ENCODE assay signal across 30 cellular contexts in the genomic region with DNA sequence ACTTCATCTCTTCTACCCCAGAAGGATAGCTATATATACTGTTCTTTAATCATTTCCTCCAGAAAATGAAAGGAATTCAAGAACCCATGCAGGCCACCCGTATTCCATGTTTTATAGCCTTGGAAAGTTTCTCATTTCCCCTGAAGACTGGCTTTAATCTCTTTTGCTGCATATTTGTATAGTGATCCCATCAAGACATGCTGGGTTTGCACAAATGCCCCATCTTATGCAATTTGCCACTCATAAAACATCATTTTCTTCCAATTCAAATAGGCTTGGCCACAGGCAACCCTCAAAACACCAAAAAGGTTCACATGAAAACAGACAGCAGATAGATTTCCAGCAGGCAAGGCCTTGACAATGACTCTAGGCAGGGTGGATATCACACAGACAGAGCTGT. TPM values are rescaled to one million over a fixed set of nuclear protein-coding genes. Genes with fewer than 3 reads are reported as not detected.
A peak's percentile ranks its signal among the peaks of the same experiment; 100 is the strongest.
DNase-seq lines count a peak whose midpoint lies in the region; ATAC-seq, FAIRE-seq and TF ChIP-seq lines count a peak whose summit lies in the region.
"Had no signal": no experiment of that assay in that cellular context is flagged by ENCODE, and none has a peak within 500 bp of the region (broad histone marks: within the 10 kb centered on the region; RNA-seq: fewer than 3 reads in every experiment).

No MANE protein-coding gene starts in this region.

- no peak for TF ChIP-seq POLR2A in GM18505 (IDR thresholded peaks at IDR 0.05; ENCODE audit: borderline replicate concordance, extremely low read depth, insufficient read depth, insufficient read length)

- no peaks in the 10 kb centered on the region for H3K9me3 ChIP-seq in small intestine (ENCODE audit: control insufficient read depth, low read depth)
- H3K9me3 ChIP-seq: MG63, neutrophil, SK-N-SH, upper lobe of left lung had no signal

- peaks cover 14 to 21% of the 10 kb centered on the region in 2 donors for H3K36me3 ChIP-seq in small intestine (ENCODE audit: control insufficient read depth in 2 of 2, insufficient read depth in 2 of 2, low read length in 2 of 2)

- no peaks in the 10 kb centered on the region for H3K27me3 ChIP-seq in small intestine (ENCODE audit: control insufficient read depth in 2 of 2, insufficient read depth in 2 of 2, low read length in 2 of 2)
- H3K27me3 ChIP-seq: MG63, neutrophil, upper lobe of left lung had no signal

- no peak overlapping the region for H3K4me3 Mint-ChIP-seq in activated T-cell treated with anti-CD3 and anti-CD28 coated beads, Interleukin-2, amount 50 U/mL, for 24 hours
- no peak overlapping the region for H3K4me3 Mint-ChIP-seq in activated T-helper 1 cell treated with anti-CD3 and anti-CD28 coated beads, Interleukin-12 subunit alpha, Interleukin-12 subunit beta, Interleukin-2, Interleukin-4 antibody, amounts not matched to agents 30 ng/mL and 10 ng/mL and 1 ng/mL, durations not matched to agents 14 hours and 24 hours and 36 hours
- H3K4me3 Mint-ChIP-seq: activated B cell treated with CpG ODN at 0.5 μM for 24 hours; activated CD8-positive, alpha-beta T cell treated with anti-CD3 and anti-CD28 coated beads for 36 hours; central memory CD8-positive, alpha-beta T cell; stimulated activated naive CD8-positive, alpha-beta T cell treated with anti-CD3 and anti-CD28 coated beads, Interleukin-15, Interleukin-2, amounts not matched to agents 100 ng/mL and 50 ng/mL, for 24 hours had no signal

- no peak for FAIRE-seq in small intestine (lab: Jason Lieb, UNC)
- FAIRE-seq: astrocyte, H1, K562 had no signal

- ATAC-seq in GM18505 (IDR thresholded peaks at IDR 0.05; ENCODE audit: unreplicated experiment) = no peak
- ATAC-seq: activated CD8-positive, alpha-beta T cell treated with anti-CD3 and anti-CD28 coated beads for 36 hours; activated naive CD4-positive, alpha-beta T cell treated with anti-CD3 and anti-CD28 coated beads, Interleukin-2, amount 50 U/mL, for 72 hours; K562 had no signal

- H3K27ac Mint-ChIP-seq in activated T-cell treated with anti-CD3 and anti-CD28 coated beads, Interleukin-2, amount 50 U/mL, for 24 hours = peak overlapping the region; percentile 18
- peak overlapping the region; percentile 27 for H3K27ac Mint-ChIP-seq in activated T-helper 1 cell treated with anti-CD3 and anti-CD28 coated beads, Interleukin-12 subunit alpha, Interleukin-12 subunit beta, Interleukin-2, Interleukin-4 antibody, amounts not matched to agents 30 ng/mL and 10 ng/mL and 1 ng/mL, durations not matched to agents 14 hours and 24 hours and 36 hours
- H3K27ac Mint-ChIP-seq: activated B cell treated with CpG ODN at 0.5 μM for 24 hours; activated CD8-positive, alpha-beta T cell treated with anti-CD3 and anti-CD28 coated beads for 36 hours; stimulated activated naive CD8-positive, alpha-beta T cell treated with anti-CD3 and anti-CD28 coated beads, Interleukin-15, Interleukin-2, amounts not matched to agents 100 ng/mL and 50 ng/mL, for 24 hours had no signal

- H3K4me3 ChIP-seq in fibroblast of villous mesenchyme (ENCODE audit: low read depth, low read length) (no peak overlapping the region), small intestine (ENCODE audit: low read depth in 1 of 2, low read length in 2 of 2) (no peak overlapping the region)
- H3K4me3 ChIP-seq: K562, MG63, upper lobe of left lung had no signal

- no peaks in the 10 kb centered on the region for H3K27me3 Mint-ChIP-seq in activated T-cell treated with anti-CD3 and anti-CD28 coated beads, Interleukin-2, amount 50 U/mL, for 24 hours
- no peaks in the 10 kb centered on the region for H3K27me3 Mint-ChIP-seq in activated T-helper 1 cell treated with anti-CD3 and anti-CD28 coated beads, Interleukin-12 subunit alpha, Interleukin-12 subunit beta, Interleukin-2, Interleukin-4 antibody, amounts not matched to agents 30 ng/mL and 10 ng/mL and 1 ng/mL, durations not matched to agents 14 hours and 24 hours and 36 hours (ENCODE audit: insufficient read depth)
- H3K27me3 Mint-ChIP-seq: activated B cell treated with CpG ODN at 0.5 μM for 24 hours; activated CD8-positive, alpha-beta T cell treated with anti-CD3 and anti-CD28 coated beads for 36 hours; central memory CD8-positive, alpha-beta T cell; stimulated activated naive CD8-positive, alpha-beta T cell treated with anti-CD3 and anti-CD28 coated beads, Interleukin-15, Interleukin-2, amounts not matched to agents 100 ng/mL and 50 ng/mL, for 24 hours had no signal

- peaks cover 97% of the 10 kb centered on the region for H3K36me3 Mint-ChIP-seq in activated T-cell treated with anti-CD3 and anti-CD28 coated beads, Interleukin-2, amount 50 U/mL, for 24 hours (ENCODE audit: low read depth)
- peaks cover 54% of the 10 kb centered on the region for H3K36me3 Mint-ChIP-seq in activated T-helper 1 cell treated with anti-CD3 and anti-CD28 coated beads, Interleukin-12 subunit alpha, Interleukin-12 subunit beta, Interleukin-2, Interleukin-4 antibody, amounts not matched to agents 30 ng/mL and 10 ng/mL and 1 ng/mL, durations not matched to agents 14 hours and 24 hours and 36 hours (ENCODE audit: low read depth)

- H3K4me1 ChIP-seq in small intestine (ENCODE audit: control insufficient read depth in 2 of 2, insufficient read depth in 1 of 2, low read depth in 1 of 2, low read length in 1 of 2) = no peaks in the 10 kb centered on the region

- H3K9me3 Mint-ChIP-seq in activated T-cell treated with anti-CD3 and anti-CD28 coated beads, Interleukin-2, amount 50 U/mL, for 24 hours = no peaks in the 10 kb centered on the region
- H3K9me3 Mint-ChIP-seq in activated T-helper 1 cell treated with anti-CD3 and anti-CD28 coated beads, Interleukin-12 subunit alpha, Interleukin-12 subunit beta, Interleukin-2, Interleukin-4 antibody, amounts not matched to agents 30 ng/mL and 10 ng/mL and 1 ng/mL, durations not matched to agents 14 hours and 24 hours and 36 hours = no peaks in the 10 kb centered on the region
- H3K9me3 Mint-ChIP-seq: activated B cell treated with CpG ODN at 0.5 μM for 24 hours; activated CD8-positive, alpha-beta T cell treated with anti-CD3 and anti-CD28 coated beads for 36 hours; activated naive CD4-positive, alpha-beta T cell treated with anti-CD3 and anti-CD28 coated beads, Interleukin-2, amount 50 U/mL, for 72 hours; central memory CD8-positive, alpha-beta T cell; stimulated activated naive CD8-positive, alpha-beta T cell treated with anti-CD3 and anti-CD28 coated beads, Interleukin-15, Interleukin-2, amounts not matched to agents 100 ng/mL and 50 ng/mL, for 24 hours had no signal

- 68 to 84% (median 80%) methylated on average over 1 of the region's 1 CpG for WGBS in small intestine, 3 donors

- no peak overlapping the region for H3K27ac ChIP-seq in small intestine (ENCODE audit: low read depth in 1 of 2, low read length in 1 of 2)
- H3K27ac ChIP-seq: neutrophil, RWPE1, upper lobe of left lung had no signal

- H3K4me1 Mint-ChIP-seq in activated T-cell treated with anti-CD3 and anti-CD28 coated beads, Interleukin-2, amount 50 U/mL, for 24 hours (ENCODE audit: low read depth) = peaks cover 12% of the 10 kb centered on the region
- peaks cover 27% of the 10 kb centered on the region for H3K4me1 Mint-ChIP-seq in activated T-helper 1 cell treated with anti-CD3 and anti-CD28 coated beads, Interleukin-12 subunit alpha, Interleukin-12 subunit beta, Interleukin-2, Interleukin-4 antibody, amounts not matched to agents 30 ng/mL and 10 ng/mL and 1 ng/mL, durations not matched to agents 14 hours and 24 hours and 36 hours (ENCODE audit: low read depth)
- H3K4me1 Mint-ChIP-seq: activated B cell treated with CpG ODN at 0.5 μM for 24 hours had no signal

- DNase-seq in activated T-cell treated with anti-CD3 and anti-CD28 coated beads, Interleukin-2, amount 50 U/mL, for 24 hours = no peak
- no peak for DNase-seq in activated T-cell treated with anti-CD3 and anti-CD28 coated beads, Interleukin-2, amount 50 U/mL, for 1 hour
- no peak for DNase-seq in activated T-helper 1 cell treated with anti-CD3 and anti-CD28 coated beads, Interleukin-12 subunit alpha, Interleukin-12 subunit beta, Interleukin-2, Interleukin-4 antibody, amounts not matched to agents 30 ng/mL and 10 ng/mL and 1 ng/mL, durations not matched to agents 14 hours and 24 hours and 36 hours (ENCODE audit: low spot score)
- DNase-seq in fibroblast of villous mesenchyme (ENCODE audit: low read depth) = peak; percentile 83
- peak; percentile 77 for DNase-seq in stromal cell of bone marrow (ENCODE audit: low read depth)
- DNase-seq in small intestine = no peak
- no peak for DNase-seq in NCI-H2196 (lab: John Stamatoyannopoulos, UW; ENCODE audit: unreplicated experiment)
- DNase-seq: activated B cell treated with CpG ODN at 0.5 μM for 24 hours; activated CD8-positive, alpha-beta T cell treated with anti-CD3 and anti-CD28 coated beads for 36 hours; C1 segment of cervical spinal cord; kidney glomerular epithelial cell; MG63; NCI-H146; NCI-H524 treated with DMSO at 0.1 percent for 48 hours; SK-N-SH; stimulated activated CD4-positive, alpha-beta T cell treated with anti-CD3 and anti-CD28 coated beads, Interleukin-4, amount 100 ng/mL, for 24 hours; upper lobe of left lung had no signal

- intact Hi-C loops in activated T-helper 1 cell treated with anti-CD3 and anti-CD28 coated beads, Interleukin-12 subunit alpha, Interleukin-12 subunit beta, Interleukin-2, Interleukin-4 antibody, amounts not matched to agents 30 ng/mL and 10 ng/mL and 1 ng/mL, durations not matched to agents 14 hours and 24 hours and 36 hours (cut with micrococcal nuclease) = no loop called here

- TF ChIP-seq CTCF in fibroblast of villous mesenchyme (IDR thresholded peaks at IDR 0.05; ENCODE audit: insufficient read depth, low read depth, low read length) = no peak

RNA-seq across cellular contexts. Expression of a gene that starts 28.3 kb away (rescaled TPM):
- total RNA-seq in activated T-helper 1 cell treated with anti-CD3 and anti-CD28 coated beads, Interleukin-12 subunit alpha, Interleukin-12 subunit beta, Interleukin-2, Interleukin-4 antibody, amounts not matched to agents 30 ng/mL and 10 ng/mL and 1 ng/mL, durations not matched to agents 14 hours and 24 hours and 36 hours = 0.22 TPM in 1 of 2 replicates, not detected in the other
- not detected in 2 replicates for total RNA-seq in fibroblast of villous mesenchyme
- polyA plus RNA-seq in small intestine = over 10,000 TPM in 2 of 3 donors, 10 to 100 TPM in 1; 62.3 to 22,236 (median 10,383) TPM
- total RNA-seq: A172; activated CD8-positive, alpha-beta T cell treated with anti-CD3 and anti-CD28 coated beads for 36 hours; epithelial cell of proximal tubule; H1 had no signal
- polyA plus RNA-seq: K562 had no signal

RNA-seq across cellular contexts. Expression of a gene that starts 36.0 kb away (rescaled TPM):
- not detected in 2 replicates for total RNA-seq in activated T-helper 1 cell treated with anti-CD3 and anti-CD28 coated beads, Interleukin-12 subunit alpha, Interleukin-12 subunit beta, Interleukin-2, Interleukin-4 antibody, amounts not matched to agents 30 ng/mL and 10 ng/mL and 1 ng/mL, durations not matched to agents 14 hours and 24 hours and 36 hours
- total RNA-seq in fibroblast of villous mesenchyme = not detected in 2 replicates
- over 10,000 TPM in 1 of 3 donors, 1,000 to 10,000 TPM in 1, 100 to 1,000 TPM in 1; 273 to 10,182 (median 4,196) TPM for polyA plus RNA-seq in small intestine
- total RNA-seq: A172; activated B cell treated with CpG ODN at 0.5 μM for 24 hours; activated CD8-positive, alpha-beta T cell treated with anti-CD3 and anti-CD28 coated beads for 36 hours; activated naive CD4-positive, alpha-beta T cell treated with anti-CD3 and anti-CD28 coated beads, Interleukin-2, amount 50 U/mL, for 72 hours; astrocyte; Daoy; epithelial cell of proximal tubule; H1; lung microvascular endothelial cell had no signal
- polyA plus RNA-seq: H1, K562, SK-N-SH had no signal

RNA-seq across cellular contexts. Expression of a gene that starts 42.6 kb away (rescaled TPM):
- not detected in 2 replicates for total RNA-seq in activated T-helper 1 cell treated with anti-CD3 and anti-CD28 coated beads, Interleukin-12 subunit alpha, Interleukin-12 subunit beta, Interleukin-2, Interleukin-4 antibody, amounts not matched to agents 30 ng/mL and 10 ng/mL and 1 ng/mL, durations not matched to agents 14 hours and 24 hours and 36 hours
- not detected in 2 replicates for total RNA-seq in fibroblast of villous mesenchyme
- 1,000 to 10,000 TPM in 2 of 3 donors, 100 to 1,000 TPM in 1; 338 to 9,049 (median 8,594) TPM for polyA plus RNA-seq in small intestine
- total RNA-seq: A172; activated B cell treated with CpG ODN at 0.5 μM for 24 hours; activated CD8-positive, alpha-beta T cell treated with anti-CD3 and anti-CD28 coated beads for 36 hours; activated naive CD4-positive, alpha-beta T cell treated with anti-CD3 and anti-CD28 coated beads, Interleukin-2, amount 50 U/mL, for 72 hours; astrocyte; Daoy; epithelial cell of proximal tubule; H1; K562; lung microvascular endothelial cell; upper lobe of left lung had no signal
- polyA plus RNA-seq: H1, SK-N-SH had no signal

Comparison
In these comparisons a context has a peak if more than half of its experiments do, and no peak if none do; other contexts are left out.
1. DNase-seq: peak in fibroblast of villous mesenchyme (single experiment) and stromal cell of bone marrow (single experiment); none in activated T-cell treated with anti-CD3 and anti-CD28 coated beads, Interleukin-2, amount 50 U/mL, for 24 hours (single experiment), activated T-cell treated with anti-CD3 and anti-CD28 coated beads, Interleukin-2, amount 50 U/mL, for 1 hour (single experiment), activated T-helper 1 cell treated with anti-CD3 and anti-CD28 coated beads, Interleukin-12 subunit alpha, Interleukin-12 subunit beta, Interleukin-2, Interleukin-4 antibody, amounts not matched to agents 30 ng/mL and 10 ng/mL and 1 ng/mL, durations not matched to agents 14 hours and 24 hours and 36 hours (single experiment), small intestine (single experiment) and NCI-H2196 (single experiment).